19 cellular contexts compared by ENCODE assay signal in genomic region chr10:105925045-105925785, GRCh38.
DNase-seq lines count a peak whose midpoint lies in the region; TF ChIP-seq lines count a peak whose summit lies in the region.
"Had no signal": no experiment of that assay in that cellular context is flagged by ENCODE, and none has a peak within 500 bp of the region (broad histone marks: within the 10 kb centered on the region; RNA-seq: fewer than 3 reads in every experiment).

No MANE protein-coding gene starts in this region.

- no peak overlapping the region for H3K27ac ChIP-seq in endodermal cell (ENCODE audit: low read depth, low read length)
- no peak overlapping the region for H3K27ac ChIP-seq in neural progenitor cell
- H3K27ac ChIP-seq: 22Rv1, Peyer's patch, SJSA1 had no signal

- H3K4me1 ChIP-seq in endodermal cell (ENCODE audit: control insufficient read depth, insufficient read depth, low read length) (peaks cover 4% of the 10 kb centered on the region), neural progenitor cell (peaks cover 6% of the 10 kb centered on the region)
- H3K4me1 ChIP-seq: Peyer's patch, SJSA1 had no signal

- H3K9me3 ChIP-seq in endodermal cell (ENCODE audit: control insufficient read depth, low read length) (peaks cover 14% of the 10 kb centered on the region), neural progenitor cell (ENCODE audit: low read depth) (no peaks in the 10 kb centered on the region)
- H3K9me3 ChIP-seq: SJSA1 had no signal

- H3K36me3 Mint-ChIP-seq in endodermal cell (ENCODE audit: low read depth) (no peaks in the 10 kb centered on the region), neural progenitor cell (peaks cover 1% of the 10 kb centered on the region)
- H3K36me3 Mint-ChIP-seq in activated CD4-positive, alpha-beta T cell treated with anti-CD3 and anti-CD28 coated beads, Interleukin-2, amount 10 ng/mL, durations not matched to agents 7 days and 5 days (ENCODE audit: low read depth): no peaks in the 10 kb centered on the region
- H3K36me3 Mint-ChIP-seq: CD8-positive, alpha-beta memory T cell had no signal

- H3K9me3 Mint-ChIP-seq in endodermal cell (peaks cover 23% of the 10 kb centered on the region), neural progenitor cell (peaks cover 39% of the 10 kb centered on the region)
- peaks cover 11% of the 10 kb centered on the region for H3K9me3 Mint-ChIP-seq in activated CD4-positive, alpha-beta T cell treated with anti-CD3 and anti-CD28 coated beads, Interleukin-2, amount 10 ng/mL, durations not matched to agents 7 days and 5 days

- no peaks in the 10 kb centered on the region for H3K36me3 ChIP-seq in endodermal cell (ENCODE audit: control insufficient read depth, insufficient read depth, low read length)
- no peaks in the 10 kb centered on the region for H3K36me3 ChIP-seq in neural progenitor cell
- H3K36me3 ChIP-seq: Peyer's patch, SJSA1 had no signal

- no peaks in the 10 kb centered on the region for H4K20me1 ChIP-seq in neural progenitor cell (ENCODE audit: low read depth)

- CTCF ChIA-PET in activated CD4-positive, alpha-beta T cell treated with anti-CD3 and anti-CD28 coated beads, Interleukin-2, amount 10 ng/mL, durations not matched to agents 7 days and 5 days (lab: Charles Lee): no interaction called here

- no peaks in the 10 kb centered on the region for H3K79me2 ChIP-seq in neural progenitor cell (ENCODE audit: low read depth)

- H3K4me3 Mint-ChIP-seq in endodermal cell: no peak overlapping the region
- no peak overlapping the region for H3K4me3 Mint-ChIP-seq in neural progenitor cell
- no peak overlapping the region for H3K4me3 Mint-ChIP-seq in activated CD4-positive, alpha-beta T cell treated with anti-CD3 and anti-CD28 coated beads, Interleukin-2, amount 10 ng/mL, durations not matched to agents 7 days and 5 days

- H3K4me3 ChIP-seq in endodermal cell (ENCODE audit: low read length) (no peak overlapping the region), neural progenitor cell (no peak overlapping the region)
- H3K4me3 ChIP-seq: Peyer's patch, SJSA1 had no signal

- H3K4me1 Mint-ChIP-seq in endodermal cell (peaks cover 22% of the 10 kb centered on the region), neural progenitor cell (peaks cover 16% of the 10 kb centered on the region)
- H3K4me1 Mint-ChIP-seq in activated CD4-positive, alpha-beta T cell treated with anti-CD3 and anti-CD28 coated beads, Interleukin-2, amount 10 ng/mL, durations not matched to agents 7 days and 5 days: no peaks in the 10 kb centered on the region
- H3K4me1 Mint-ChIP-seq: CD8-positive, alpha-beta memory T cell had no signal

- no peak overlapping the region for H3K9ac ChIP-seq in endodermal cell (ENCODE audit: extremely low read depth, low read length, poor library complexity, severe bottlenecking)
- no peak overlapping the region for H3K9ac ChIP-seq in neural progenitor cell

- DNase-seq in NCI-H1105 treated with DMSO at 0.1 percent for 48 hours (lab: John Stamatoyannopoulos, UW) (peak; percentile 24), NCI-H1105 (lab: John Stamatoyannopoulos, UW) (no peak), HT1080 (ENCODE audit: low read depth) (peak; percentile 2), endodermal cell (peak; percentile 75), neural progenitor cell (ENCODE audit: low spot score) (peak; percentile 19), UCSD-AML1 (lab: John Stamatoyannopoulos, UW; ENCODE audit: unreplicated experiment) (no peak), CD1c-positive myeloid dendritic cell (ENCODE audit: extremely low spot score) (no peak)
- DNase-seq in activated CD4-positive, alpha-beta T cell treated with anti-CD3 and anti-CD28 coated beads, Interleukin-2, amount 10 ng/mL, durations not matched to agents 7 days and 5 days: no peak
- DNase-seq: C1 segment of cervical spinal cord; CD8-positive, alpha-beta memory T cell; GDM1; Karpas-422; MV-4-11; NCI-H1417; NCI-H187; Peyer's patch; T-helper 1 cell had no signal

- H3K27me3 Mint-ChIP-seq in endodermal cell (ENCODE audit: insufficient read depth) (no peaks in the 10 kb centered on the region), neural progenitor cell (ENCODE audit: insufficient read depth, low read depth) (peaks cover 3% of the 10 kb centered on the region)
- H3K27me3 Mint-ChIP-seq in activated CD4-positive, alpha-beta T cell treated with anti-CD3 and anti-CD28 coated beads, Interleukin-2, amount 10 ng/mL, durations not matched to agents 7 days and 5 days: no peaks in the 10 kb centered on the region
- H3K27me3 Mint-ChIP-seq: CD8-positive, alpha-beta memory T cell had no signal

- H2AFZ ChIP-seq in neural progenitor cell (replicated peaks): peak overlapping the region; percentile 63

- TF ChIP-seq CTCF in endodermal cell (conservative IDR thresholded peaks at IDR 0.05): peak; percentile 53
- TF ChIP-seq CTCF in neural progenitor cell (IDR thresholded peaks at IDR 0.05): no peak

- H3K4me2 ChIP-seq in neural progenitor cell: no peak overlapping the region

- no peaks in the 10 kb centered on the region for H3K27me3 ChIP-seq in endodermal cell (ENCODE audit: control insufficient read depth, insufficient read depth, low read length, poor library complexity, severe bottlenecking)
- H3K27me3 ChIP-seq in neural progenitor cell: no peaks in the 10 kb centered on the region
- H3K27me3 ChIP-seq: Peyer's patch, SJSA1 had no signal

- H3K27ac Mint-ChIP-seq in endodermal cell (peak overlapping the region; percentile 80), neural progenitor cell (no peak overlapping the region)
- H3K27ac Mint-ChIP-seq in activated CD4-positive, alpha-beta T cell treated with anti-CD3 and anti-CD28 coated beads, Interleukin-2, amount 10 ng/mL, durations not matched to agents 7 days and 5 days: no peak overlapping the region
- H3K27ac Mint-ChIP-seq: CD8-positive, alpha-beta memory T cell had no signal

- WGBS in endodermal cell (ENCODE audit: insufficient coverage in 1 of 2, insufficient read length in 1 of 2), 2 experiments: 83 to 90% methylated on average over 2 to 4 of the region's 4 CpGs

- POLR2A ChIA-PET in activated CD4-positive, alpha-beta T cell treated with anti-CD3 and anti-CD28 coated beads, Interleukin-2, amount 10 ng/mL, durations not matched to agents 7 days and 5 days (lab: Charles Lee): no interaction called here

- H3F3A ChIP-seq in neural progenitor cell (ENCODE audit: low read depth): peaks cover 5% of the 10 kb centered on the region

Comparison
In these comparisons a context has a peak if more than half of its experiments do, and no peak if none do; other contexts are left out.
1. DNase-seq: peak in NCI-H1105 treated with DMSO at 0.1 percent for 48 hours (single experiment), HT1080 (single experiment), endodermal cell (single experiment) and neural progenitor cell (single experiment); none in NCI-H1105 (single experiment), UCSD-AML1 (single experiment), activated CD4-positive, alpha-beta T cell treated with anti-CD3 and anti-CD28 coated beads, Interleukin-2, amount 10 ng/mL, durations not matched to agents 7 days and 5 days (single experiment) and CD1c-positive myeloid dendritic cell (single experiment).